3 cellular contexts compared by ENCODE assay signal in the genomic region with DNA sequence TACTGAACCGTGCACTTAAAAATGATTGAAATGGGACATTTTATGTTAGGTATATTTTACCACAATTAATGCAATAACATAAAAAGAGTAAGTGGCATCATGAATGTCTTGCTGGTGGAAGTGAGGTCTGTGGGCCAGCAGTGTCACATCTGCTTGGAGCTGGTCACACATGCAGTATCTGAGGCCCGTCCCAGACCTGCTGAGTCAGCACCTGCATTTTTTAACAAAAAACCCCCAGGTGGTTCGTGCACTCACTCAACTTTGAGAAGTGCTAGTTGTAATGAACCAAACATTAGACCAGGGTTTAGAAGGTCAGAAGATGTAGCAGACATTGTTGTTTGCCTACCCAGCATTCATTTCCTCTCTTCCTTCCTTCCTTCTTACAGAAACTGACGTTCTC.
A peak's percentile ranks its signal among the peaks of the same experiment; 100 is the strongest.
TF ChIP-seq lines count a peak whose summit lies in the region.

No MANE protein-coding gene starts in this region.

TF ChIP-seq in A549, 52 proteins besides CTCF, POLR2A, EP300 and RAD21:
- TF ChIP-seq CHD4 (IDR thresholded peaks at IDR 0.05; ENCODE audit: borderline replicate concordance) = no peak
- TF ChIP-seq BHLHE40 (IDR thresholded peaks at IDR 0.05; ENCODE audit: low read depth, low read length) = no peak
- no peak for TF ChIP-seq RNF2 (IDR thresholded peaks at IDR 0.05; ENCODE audit: borderline replicate concordance, low read depth)
- TF ChIP-seq NPAS2 (CRISPR knock-in tag; IDR thresholded peaks at IDR 0.05; ENCODE audit: borderline replicate concordance) = no peak
- no peak for TF ChIP-seq ESRRA (IDR thresholded peaks at IDR 0.05; ENCODE audit: borderline replicate concordance, low read length)
- TF ChIP-seq POLR2AphosphoS2 (conservative IDR thresholded peaks at IDR 0.05; ENCODE audit: low read length) = no peak
- peak; percentile 95 for TF ChIP-seq MAFK (IDR thresholded peaks at IDR 0.05; ENCODE audit: partially characterized antibody)
- TF ChIP-seq RFX5 (IDR thresholded peaks at IDR 0.05) = no peak

TF ChIP-seq in GM23338, 12 proteins besides CTCF, POLR2A, EP300 and RAD21 (continues in another document):
- TF ChIP-seq, protein P1, sequence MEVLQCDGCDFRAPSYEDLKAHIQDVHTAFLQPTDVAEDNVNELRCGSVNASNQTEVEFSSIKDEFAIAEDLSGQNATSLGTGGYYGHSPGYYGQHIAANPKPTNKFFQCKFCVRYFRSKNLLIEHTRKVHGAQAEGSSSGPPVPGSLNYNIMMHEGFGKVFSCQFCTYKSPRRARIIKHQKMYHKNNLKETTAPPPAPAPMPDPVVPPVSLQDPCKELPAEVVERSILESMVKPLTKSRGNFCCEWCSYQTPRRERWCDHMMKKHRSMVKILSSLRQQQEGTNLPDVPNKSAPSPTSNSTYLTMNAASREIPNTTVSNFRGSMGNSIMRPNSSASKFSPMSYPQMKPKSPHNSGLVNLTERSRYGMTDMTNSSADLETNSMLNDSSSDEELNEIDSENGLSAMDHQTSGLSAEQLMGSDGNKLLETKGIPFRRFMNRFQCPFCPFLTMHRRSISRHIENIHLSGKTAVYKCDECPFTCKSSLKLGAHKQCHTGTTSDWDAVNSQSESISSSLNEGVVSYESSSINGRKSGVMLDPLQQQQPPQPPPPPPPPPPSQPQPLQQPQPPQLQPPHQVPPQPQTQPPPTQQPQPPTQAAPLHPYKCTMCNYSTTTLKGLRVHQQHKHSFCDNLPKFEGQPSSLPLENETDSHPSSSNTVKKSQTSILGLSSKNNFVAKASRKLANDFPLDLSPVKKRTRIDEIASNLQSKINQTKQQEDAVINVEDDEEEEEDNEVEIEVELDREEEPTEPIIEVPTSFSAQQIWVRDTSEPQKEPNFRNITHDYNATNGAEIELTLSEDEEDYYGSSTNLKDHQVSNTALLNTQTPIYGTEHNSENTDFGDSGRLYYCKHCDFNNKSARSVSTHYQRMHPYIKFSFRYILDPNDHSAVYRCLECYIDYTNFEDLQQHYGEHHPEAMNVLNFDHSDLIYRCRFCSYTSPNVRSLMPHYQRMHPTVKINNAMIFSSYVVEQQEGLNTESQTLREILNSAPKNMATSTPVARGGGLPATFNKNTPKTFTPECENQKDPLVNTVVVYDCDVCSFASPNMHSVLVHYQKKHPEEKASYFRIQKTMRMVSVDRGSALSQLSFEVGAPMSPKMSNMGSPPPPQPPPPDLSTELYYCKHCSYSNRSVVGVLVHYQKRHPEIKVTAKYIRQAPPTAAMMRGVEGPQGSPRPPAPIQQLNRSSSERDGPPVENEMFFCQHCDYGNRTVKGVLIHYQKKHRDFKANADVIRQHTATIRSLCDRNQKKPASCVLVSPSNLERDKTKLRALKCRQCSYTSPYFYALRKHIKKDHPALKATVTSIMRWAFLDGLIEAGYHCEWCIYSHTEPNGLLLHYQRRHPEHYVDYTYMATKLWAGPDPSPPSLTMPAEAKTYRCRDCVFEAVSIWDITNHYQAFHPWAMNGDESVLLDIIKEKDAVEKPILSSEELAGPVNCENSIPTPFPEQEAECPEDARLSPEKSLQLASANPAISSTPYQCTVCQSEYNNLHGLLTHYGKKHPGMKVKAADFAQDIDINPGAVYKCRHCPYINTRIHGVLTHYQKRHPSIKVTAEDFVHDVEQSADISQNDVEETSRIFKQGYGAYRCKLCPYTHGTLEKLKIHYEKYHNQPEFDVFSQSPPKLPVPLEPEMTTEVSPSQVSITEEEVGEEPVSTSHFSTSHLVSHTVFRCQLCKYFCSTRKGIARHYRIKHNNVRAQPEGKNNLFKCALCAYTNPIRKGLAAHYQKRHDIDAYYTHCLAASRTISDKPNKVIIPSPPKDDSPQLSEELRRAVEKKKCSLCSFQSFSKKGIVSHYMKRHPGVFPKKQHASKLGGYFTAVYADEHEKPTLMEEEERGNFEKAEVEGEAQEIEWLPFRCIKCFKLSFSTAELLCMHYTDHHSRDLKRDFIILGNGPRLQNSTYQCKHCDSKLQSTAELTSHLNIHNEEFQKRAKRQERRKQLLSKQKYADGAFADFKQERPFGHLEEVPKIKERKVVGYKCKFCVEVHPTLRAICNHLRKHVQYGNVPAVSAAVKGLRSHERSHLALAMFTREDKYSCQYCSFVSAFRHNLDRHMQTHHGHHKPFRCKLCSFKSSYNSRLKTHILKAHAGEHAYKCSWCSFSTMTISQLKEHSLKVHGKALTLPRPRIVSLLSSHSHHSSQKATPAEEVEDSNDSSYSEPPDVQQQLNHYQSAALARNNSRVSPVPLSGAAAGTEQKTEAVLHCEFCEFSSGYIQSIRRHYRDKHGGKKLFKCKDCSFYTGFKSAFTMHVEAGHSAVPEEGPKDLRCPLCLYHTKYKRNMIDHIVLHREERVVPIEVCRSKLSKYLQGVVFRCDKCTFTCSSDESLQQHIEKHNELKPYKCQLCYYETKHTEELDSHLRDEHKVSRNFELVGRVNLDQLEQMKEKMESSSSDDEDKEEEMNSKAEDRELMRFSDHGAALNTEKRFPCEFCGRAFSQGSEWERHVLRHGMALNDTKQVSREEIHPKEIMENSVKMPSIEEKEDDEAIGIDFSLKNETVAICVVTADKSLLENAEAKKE (CRISPR knock-in tag; IDR thresholded peaks at IDR 0.05) = no peak
- TF ChIP-seq, protein P2, sequence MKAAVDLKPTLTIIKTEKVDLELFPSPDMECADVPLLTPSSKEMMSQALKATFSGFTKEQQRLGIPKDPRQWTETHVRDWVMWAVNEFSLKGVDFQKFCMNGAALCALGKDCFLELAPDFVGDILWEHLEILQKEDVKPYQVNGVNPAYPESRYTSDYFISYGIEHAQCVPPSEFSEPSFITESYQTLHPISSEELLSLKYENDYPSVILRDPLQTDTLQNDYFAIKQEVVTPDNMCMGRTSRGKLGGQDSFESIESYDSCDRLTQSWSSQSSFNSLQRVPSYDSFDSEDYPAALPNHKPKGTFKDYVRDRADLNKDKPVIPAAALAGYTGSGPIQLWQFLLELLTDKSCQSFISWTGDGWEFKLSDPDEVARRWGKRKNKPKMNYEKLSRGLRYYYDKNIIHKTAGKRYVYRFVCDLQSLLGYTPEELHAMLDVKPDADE (IDR thresholded peaks at IDR 0.05) = no peak
- TF ChIP-seq, protein P3, sequence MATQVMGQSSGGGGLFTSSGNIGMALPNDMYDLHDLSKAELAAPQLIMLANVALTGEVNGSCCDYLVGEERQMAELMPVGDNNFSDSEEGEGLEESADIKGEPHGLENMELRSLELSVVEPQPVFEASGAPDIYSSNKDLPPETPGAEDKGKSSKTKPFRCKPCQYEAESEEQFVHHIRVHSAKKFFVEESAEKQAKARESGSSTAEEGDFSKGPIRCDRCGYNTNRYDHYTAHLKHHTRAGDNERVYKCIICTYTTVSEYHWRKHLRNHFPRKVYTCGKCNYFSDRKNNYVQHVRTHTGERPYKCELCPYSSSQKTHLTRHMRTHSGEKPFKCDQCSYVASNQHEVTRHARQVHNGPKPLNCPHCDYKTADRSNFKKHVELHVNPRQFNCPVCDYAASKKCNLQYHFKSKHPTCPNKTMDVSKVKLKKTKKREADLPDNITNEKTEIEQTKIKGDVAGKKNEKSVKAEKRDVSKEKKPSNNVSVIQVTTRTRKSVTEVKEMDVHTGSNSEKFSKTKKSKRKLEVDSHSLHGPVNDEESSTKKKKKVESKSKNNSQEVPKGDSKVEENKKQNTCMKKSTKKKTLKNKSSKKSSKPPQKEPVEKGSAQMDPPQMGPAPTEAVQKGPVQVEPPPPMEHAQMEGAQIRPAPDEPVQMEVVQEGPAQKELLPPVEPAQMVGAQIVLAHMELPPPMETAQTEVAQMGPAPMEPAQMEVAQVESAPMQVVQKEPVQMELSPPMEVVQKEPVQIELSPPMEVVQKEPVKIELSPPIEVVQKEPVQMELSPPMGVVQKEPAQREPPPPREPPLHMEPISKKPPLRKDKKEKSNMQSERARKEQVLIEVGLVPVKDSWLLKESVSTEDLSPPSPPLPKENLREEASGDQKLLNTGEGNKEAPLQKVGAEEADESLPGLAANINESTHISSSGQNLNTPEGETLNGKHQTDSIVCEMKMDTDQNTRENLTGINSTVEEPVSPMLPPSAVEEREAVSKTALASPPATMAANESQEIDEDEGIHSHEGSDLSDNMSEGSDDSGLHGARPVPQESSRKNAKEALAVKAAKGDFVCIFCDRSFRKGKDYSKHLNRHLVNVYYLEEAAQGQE (IDR thresholded peaks at IDR 0.05; ENCODE audit: unreplicated experiment) = no peak
- TF ChIP-seq CREB1 (CRISPR knock-in tag; IDR thresholded peaks at IDR 0.05; ENCODE audit: low read depth) = no peak
- no peak for TF ChIP-seq POLR2AphosphoS5 (IDR thresholded peaks at IDR 0.05; ENCODE audit: low read depth)
- no peak for TF ChIP-seq STAT1 (IDR thresholded peaks at IDR 0.05; ENCODE audit: unreplicated experiment)

TF ChIP-seq in H1, 55 proteins besides CTCF, POLR2A, EP300 and RAD21:
- TF ChIP-seq PHF8 (conservative IDR thresholded peaks at IDR 0.05; ENCODE audit: low read depth, low read length) (no peak), MAFK (IDR thresholded peaks at IDR 0.05; ENCODE audit: low read depth, low read length) (peak; percentile 89)
TF ChIP-seq in H1: peak in this region for 1.
